ENCODE assay signal across 8 cellular contexts in genomic region chr19:1264801-1265610, GRCh38. TPM values are rescaled to one million over a fixed set of nuclear protein-coding genes. Genes with fewer than 3 reads are reported as not detected.
A peak's percentile ranks its signal among the peaks of the same experiment; 100 is the strongest.
DNase-seq lines count a peak whose midpoint lies in the region; TF ChIP-seq lines count a peak whose summit lies in the region.

No MANE protein-coding gene starts in this region.

- peak overlapping the region; percentile 86 to 93 for H3K27ac ChIP-seq in ovary

- TF ChIP-seq CTCF in fibroblast of pulmonary artery (IDR thresholded peaks at IDR 0.05; ENCODE audit: low read length, missing control alignments): no peak
- no peak for TF ChIP-seq CTCF in ovary (IDR thresholded peaks at IDR 0.05)

- H3K27me3 ChIP-seq in ovary: no peaks in the 10 kb centered on the region

- TF ChIP-seq EP300 in ovary (IDR thresholded peaks at IDR 0.05): no peak

- H3K4me1 ChIP-seq in ovary (ENCODE audit: insufficient read depth): peaks cover 35% of the 10 kb centered on the region

- no peaks in the 10 kb centered on the region for H3K36me3 ChIP-seq in ovary

- intact Hi-C loops in ovary (cut with DNase I): no loop called here

- H3K9me3 ChIP-seq in ovary: no peaks in the 10 kb centered on the region

- H3K4me3 ChIP-seq in fibroblast of pulmonary artery (replicated peaks; ENCODE audit: low read depth, low read length) (no peak overlapping the region), ovary (no peak overlapping the region)

- peak; percentile 46 for DNase-seq in NCI-H82 (lab: John Stamatoyannopoulos, UW)
- DNase-seq in NCI-H82 treated with DMSO at 0.1 percent for 48 hours (lab: John Stamatoyannopoulos, UW; ENCODE audit: unreplicated experiment): no peak
- DNase-seq in T1000 (lab: John Stamatoyannopoulos, UW): peak; percentile 95
- peak; percentile 85 for DNase-seq in fibroblast of pulmonary artery (ENCODE audit: low read depth)
- DNase-seq in ovary: peak; percentile 78 to 89 (median 82)
- no peak for DNase-seq in midbrain (lab: John Stamatoyannopoulos, UW)
- no peak for DNase-seq in NCI-H345 treated with DMSO at 0.1 percent for 48 hours (lab: John Stamatoyannopoulos, UW; ENCODE audit: unreplicated experiment)
- DNase-seq in cortex of kidney (lab: John Stamatoyannopoulos, UW): no peak

- no peak for TF ChIP-seq POLR2A in ovary (IDR thresholded peaks at IDR 0.05)

- WGBS in ovary, 3 donors: 66 to 71% (median 70%) methylated on average over 24 to 26 of the region's 26 CpGs

RNA-seq across cellular contexts. Expression of gene CIRBP, which starts 4.1 kb away (rescaled TPM):
- total RNA-seq in ovary: 100 to 1,000 TPM; 602 to 917 (median 855) TPM
- 1,000 to 10,000 TPM in 1 of 2 donors, 100 to 1,000 TPM in 1; 610 to 1,254 TPM for polyA plus RNA-seq in ovary

RNA-seq across cellular contexts. Expression of gene FAM174C, which starts 10.3 kb away (rescaled TPM):
- 10 to 100 TPM; 21.7 to 72.5 (median 26.7) TPM for total RNA-seq in ovary
- polyA plus RNA-seq in ovary: 10 to 100 TPM in 1 of 2 donors, under 1 TPM in 1; 0.30 to 35.2 TPM

RNA-seq across cellular contexts. Expression of gene MIDN, which starts 16.6 kb away (rescaled TPM):
- total RNA-seq in ovary: 100 to 1,000 TPM in 5 of 7 donors, 10 to 100 TPM in 2; 44.9 to 261 (median 107) TPM
- 10 to 100 TPM; 10.1 to 26.7 TPM for polyA plus RNA-seq in ovary

RNA-seq across cellular contexts. Expression of gene EFNA2, which starts 20.7 kb away (rescaled TPM):
- total RNA-seq in ovary: not detected
- polyA plus RNA-seq in ovary: under 1 TPM in 1 of 2 donors, not detected in 1; 0.11 TPM

RNA-seq across cellular contexts. Expression of gene ATP5F1D, which starts 23.5 kb away (rescaled TPM):
- total RNA-seq in ovary: 100 to 1,000 TPM in 6 of 7 donors, 10 to 100 TPM in 1; 71.9 to 218 (median 148) TPM
- 100 to 1,000 TPM in 1 of 2 donors, 1 to 10 TPM in 1; 1.3 to 110 TPM for polyA plus RNA-seq in ovary

Comparison
In these comparisons a context has a peak if more than half of its experiments do, and no peak if none do; other contexts are left out.
1. DNase-seq: peak in NCI-H82 (single experiment), T1000 (single experiment), fibroblast of pulmonary artery (single experiment) and ovary (5 of 5); none in NCI-H82 treated with DMSO at 0.1 percent for 48 hours (single experiment), midbrain (single experiment), NCI-H345 treated with DMSO at 0.1 percent for 48 hours (single experiment) and cortex of kidney (single experiment).